ENCODE assay signal across 8 cellular contexts in the genomic region with DNA sequence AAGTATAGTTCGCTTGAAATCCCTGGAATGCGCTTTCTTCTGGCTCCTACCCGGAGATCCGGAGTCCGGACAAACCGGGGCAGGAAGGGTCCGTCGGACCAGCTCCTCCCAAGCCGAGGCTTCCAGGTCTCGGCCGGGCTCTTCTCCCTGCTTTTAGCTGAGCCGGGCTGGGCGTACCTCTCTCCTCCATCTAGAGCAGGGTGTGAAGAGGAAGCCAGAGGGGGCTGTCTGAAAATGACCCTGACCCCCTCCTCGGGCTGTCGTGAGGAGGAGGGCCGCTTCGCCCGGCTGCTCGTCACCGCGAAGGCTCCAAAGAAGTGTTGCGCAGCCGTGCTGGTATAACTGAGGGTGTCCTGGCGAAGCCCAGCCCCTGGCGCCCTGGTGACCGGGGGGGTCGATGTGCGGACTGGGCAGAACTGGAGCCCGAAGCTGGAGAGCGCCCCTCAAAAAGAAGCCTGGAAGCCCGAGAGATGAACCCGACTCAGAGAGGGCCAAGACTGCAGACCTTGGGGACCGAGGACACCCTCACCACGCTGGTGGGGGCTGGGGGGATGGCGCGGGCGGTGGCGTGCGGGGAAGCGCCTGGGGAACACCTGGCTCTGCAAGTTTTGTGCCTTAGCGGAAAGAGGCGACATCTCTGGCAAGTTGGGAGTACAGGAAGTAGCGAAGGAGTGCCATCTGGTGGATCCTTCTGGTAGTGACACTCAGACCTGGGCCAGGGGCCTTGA. TPM values are rescaled to one million over a fixed set of nuclear protein-coding genes. Genes with fewer than 3 reads are reported as not detected.
DNase-seq lines count a peak whose midpoint lies in the region; ATAC-seq lines count a peak whose summit lies in the region.

No MANE protein-coding gene starts in this region.

- H3K27ac Mint-ChIP-seq in T-helper 1 cell treated with Interleukin-12 subunit alpha and Interleukin-12 subunit beta and Interleukin-4 antibody, amounts not matched to agents 30 μg/mL and 1 μg/mL, for 36 hours, result peak overlapping the region; percentile 26

- H3K36me3 Mint-ChIP-seq in T-helper 1 cell treated with Interleukin-12 subunit alpha and Interleukin-12 subunit beta and Interleukin-4 antibody, amounts not matched to agents 30 μg/mL and 1 μg/mL, for 36 hours (ENCODE audit: low read depth), result no peaks in the 10 kb centered on the region

- no peaks in the 10 kb centered on the region for H3K36me3 ChIP-seq in rectal smooth muscle tissue (ENCODE audit: control insufficient read depth, insufficient read depth, low read length)
- H3K36me3 ChIP-seq in aorta (ENCODE audit: control insufficient read depth in 1 of 2, insufficient read depth in 2 of 2, low read length in 1 of 2), result no peaks in the 10 kb centered on the region

- ATAC-seq in GM19351 (IDR thresholded peaks at IDR 0.05; ENCODE audit: unreplicated experiment), result peak; percentile 53
- ATAC-seq in right cardiac atrium, result peak; percentile 25 to 45
- peak; percentile 81 for ATAC-seq in aorta (ENCODE audit: low FRiP score)

- H3K27ac ChIP-seq in right cardiac atrium (ENCODE audit: low read length) (peak overlapping the region; percentile 61), rectal smooth muscle tissue (ENCODE audit: low read depth, low read length) (no peak overlapping the region), aorta (ENCODE audit: low read depth in 1 of 2, low read length in 2 of 2) (peak overlapping the region in 1 of 2 donors; percentile 9)

- H3K9me3 Mint-ChIP-seq in T-helper 1 cell treated with Interleukin-12 subunit alpha and Interleukin-12 subunit beta and Interleukin-4 antibody, amounts not matched to agents 30 μg/mL and 1 μg/mL, for 36 hours, result no peaks in the 10 kb centered on the region

- peak overlapping the region; percentile 83 for H3K4me3 Mint-ChIP-seq in T-helper 1 cell treated with Interleukin-12 subunit alpha and Interleukin-12 subunit beta and Interleukin-4 antibody, amounts not matched to agents 30 μg/mL and 1 μg/mL, for 36 hours

- peak overlapping the region; percentile 83 for H3K4me3 ChIP-seq in right cardiac atrium (ENCODE audit: low read length)
- peak overlapping the region; percentile 73 for H3K4me3 ChIP-seq in rectal smooth muscle tissue (ENCODE audit: low read length)
- H3K4me3 ChIP-seq in aorta (ENCODE audit: low read length in 2 of 2), result peak overlapping the region; percentile 12 to 66

- H3K27me3 ChIP-seq in right cardiac atrium (ENCODE audit: control insufficient read depth, insufficient read depth) (no peaks in the 10 kb centered on the region), rectal smooth muscle tissue (ENCODE audit: control insufficient read depth, insufficient read depth, low read length) (peaks cover 13% of the 10 kb centered on the region), aorta (ENCODE audit: control insufficient read depth in 1 of 2, insufficient read depth in 2 of 2, low read length in 1 of 2) (no peaks in the 10 kb centered on the region)

- WGBS in right cardiac atrium, result under 1% methylated on average over 43 of the region's 43 CpGs
- 0 to 1% methylated on average over 43 of the region's 43 CpGs for WGBS in aorta, 2 donors

- H3K27me3 Mint-ChIP-seq in T-helper 1 cell treated with Interleukin-12 subunit alpha and Interleukin-12 subunit beta and Interleukin-4 antibody, amounts not matched to agents 30 μg/mL and 1 μg/mL, for 36 hours (ENCODE audit: low read depth), result peaks cover 59% of the 10 kb centered on the region

- intact Hi-C loops in right cardiac atrium (cut with DNase I), result loop anchor here in 2 of 4 donors (2.0 kb wide), 1 partner anchor 27 kb away; no protein-coding TSS in a partner anchor
- intact Hi-C loops in aorta (cut with DNase I), result loop anchor here (1.0 to 5.0 kb wide), 4 partner anchors 9 to 70 kb away; a partner anchor contains a TSS

- DNase-seq in Ammon's horn (ENCODE audit: low spot score) (peak; percentile 84), NCI-H1048 (lab: John Stamatoyannopoulos, UW) (peak; percentile 69), anterior cingulate cortex (lab: John Stamatoyannopoulos, UW) (peak in 53 of 58 donors; percentile 3 to 70 (median 38)), right cardiac atrium (peak; percentile 66 to 87 (median 81)), aorta (peak; percentile 76 to 85)

- H3K4me1 Mint-ChIP-seq in T-helper 1 cell treated with Interleukin-12 subunit alpha and Interleukin-12 subunit beta and Interleukin-4 antibody, amounts not matched to agents 30 μg/mL and 1 μg/mL, for 36 hours (ENCODE audit: low read depth), result peaks cover 5% of the 10 kb centered on the region

- H3K9ac ChIP-seq in rectal smooth muscle tissue (ENCODE audit: low read length), result no peak overlapping the region

- H3K9me3 ChIP-seq in right cardiac atrium (ENCODE audit: control insufficient read depth, low read length) (no peaks in the 10 kb centered on the region), aorta (ENCODE audit: control insufficient read depth, low read length) (no peaks in the 10 kb centered on the region)

- H3K4me1 ChIP-seq in right cardiac atrium (ENCODE audit: control insufficient read depth, insufficient read depth, low read length), result peaks cover 14% of the 10 kb centered on the region
- peaks cover 4% of the 10 kb centered on the region for H3K4me1 ChIP-seq in rectal smooth muscle tissue (ENCODE audit: control insufficient read depth, insufficient read depth, low read length)
- H3K4me1 ChIP-seq in aorta (ENCODE audit: control insufficient read depth in 1 of 2, insufficient read depth in 2 of 2, low read length in 2 of 2), result no peaks in the 10 kb centered on the region

RNA-seq across cellular contexts. Expression of a gene that starts 5.7 kb away (rescaled TPM):
- total RNA-seq in right cardiac atrium (10 to 100 TPM in 3 of 4 donors, 1 to 10 TPM in 1; 6.7 to 19.1 (median 12.7) TPM), aorta (10 to 100 TPM; 12.4 to 17.6 TPM)
- polyA plus RNA-seq in right cardiac atrium (15.3 TPM), aorta (10 to 100 TPM; 12.9 to 20.7 TPM)

RNA-seq across cellular contexts. Expression of a gene that starts 36.5 kb away (rescaled TPM):
- total RNA-seq in right cardiac atrium, result 10 to 100 TPM; 21.1 to 28.1 (median 24.7) TPM
- 18.0 TPM for polyA plus RNA-seq in right cardiac atrium
- 100 to 1,000 TPM in 1 of 2 donors, 10 to 100 TPM in 1; 91.5 to 113 TPM for total RNA-seq in aorta
- 10 to 100 TPM; 42.6 to 97.1 TPM for polyA plus RNA-seq in aorta

RNA-seq across cellular contexts. Expression of a gene that starts 36.6 kb away (rescaled TPM):
- total RNA-seq in right cardiac atrium, result under 1 TPM; 0.33 to 0.94 (median 0.83) TPM
- polyA plus RNA-seq in right cardiac atrium, result 0.41 TPM
- total RNA-seq in aorta, result 1 to 10 TPM; 1.1 to 1.6 TPM
- polyA plus RNA-seq in aorta, result 1 to 10 TPM in 1 of 2 donors, under 1 TPM in 1; 0.97 to 3.9 TPM
